Comparison of ENCODE assay signal across 22 cellular contexts in genomic region chr5:75078035-75078434, GRCh38.
"Had no signal": no experiment of that assay in that cellular context is flagged by ENCODE, and none has a peak within 500 bp of the region (broad histone marks: within the 10 kb centered on the region; RNA-seq: fewer than 3 reads in every experiment).

No MANE protein-coding gene starts in this region.

- H3K4me3 ChIP-seq: adrenal gland, Peyer's patch, SJCRH30 had no signal

- H3K27me3 Mint-ChIP-seq: central memory CD8-positive, alpha-beta T cell had no signal

- H3K9me3 ChIP-seq: adrenal gland, Peyer's patch, SJCRH30, SK-N-SH had no signal

- H3K27me3 ChIP-seq: adrenal gland, Peyer's patch had no signal

- ATAC-seq: activated CD8-positive, alpha-beta T cell treated with anti-CD3 and anti-CD28 coated beads, Interleukin-2, amount 10 ng/mL, durations not matched to agents 7 days and 5 days; WTC11 had no signal

- H3K36me3 ChIP-seq: adrenal gland, Peyer's patch, SJCRH30 had no signal

- H3K27ac Mint-ChIP-seq: activated CD8-positive, alpha-beta T cell treated with anti-CD3 and anti-CD28 coated beads, Interleukin-2, amount 10 ng/mL, durations not matched to agents 7 days and 5 days; activated naive CD8-positive, alpha-beta T cell treated with anti-CD3 and anti-CD28 coated beads, Interleukin-2, amount 10 ng/mL, durations not matched to agents 7 days and 5 days; T-helper 1 cell treated with Interleukin-12 subunit alpha and Interleukin-12 subunit beta and Interleukin-4 antibody, amounts not matched to agents 30 μg/mL and 1 μg/mL, for 36 hours; WTC11 had no signal

- H3K27ac ChIP-seq: adrenal gland, Peyer's patch, RWPE1, SJCRH30 had no signal

- H3K4me1 ChIP-seq: adrenal gland, Peyer's patch, SJCRH30 had no signal

- H3K9me3 Mint-ChIP-seq: activated naive CD8-positive, alpha-beta T cell treated with anti-CD3 and anti-CD28 coated beads, Interleukin-2, amount 10 ng/mL, durations not matched to agents 7 days and 5 days; central memory CD8-positive, alpha-beta T cell; T-helper 1 cell treated with Interleukin-12 subunit alpha and Interleukin-12 subunit beta and Interleukin-4 antibody, amounts not matched to agents 30 μg/mL and 1 μg/mL, for 36 hours; WTC11 had no signal

- DNase-seq: activated CD8-positive, alpha-beta memory T cell treated with anti-CD3 and anti-CD28 coated beads, Interleukin-2, amount 50 U/mL, for 48 hours; activated CD8-positive, alpha-beta T cell treated with anti-CD3 and anti-CD28 coated beads, Interleukin-2, amount 10 ng/mL, durations not matched to agents 7 days and 5 days; activated naive CD4-positive, alpha-beta T cell treated with anti-CD3 and anti-CD28 coated beads, Interleukin-2, amount 50 U/mL, for 16 hours; activated naive CD8-positive, alpha-beta T cell treated with anti-CD3 and anti-CD28 coated beads, Interleukin-2, amount 10 ng/mL, durations not matched to agents 7 days and 5 days; activated T-cell treated with anti-CD3 and anti-CD28 coated beads, Interleukin-2, amount 50 U/mL, for 1 hour; adrenal gland; aorta; KG1; NCI-H1092; NCI-H1417; NCI-H2029 treated with DMSO at 0.1 percent for 48 hours; NCI-H345; NCI-H524; Peyer's patch; Right ventricle myocardium superior; SJCRH30; SK-N-SH; T-helper 9 cell had no signal

- H3K4me1 Mint-ChIP-seq: central memory CD8-positive, alpha-beta T cell; WTC11 had no signal

- H3K36me3 Mint-ChIP-seq: WTC11 had no signal

- H3K4me3 Mint-ChIP-seq: activated CD8-positive, alpha-beta T cell treated with anti-CD3 and anti-CD28 coated beads, Interleukin-2, amount 10 ng/mL, durations not matched to agents 7 days and 5 days; activated naive CD8-positive, alpha-beta T cell treated with anti-CD3 and anti-CD28 coated beads, Interleukin-2, amount 10 ng/mL, durations not matched to agents 7 days and 5 days; central memory CD8-positive, alpha-beta T cell; T-helper 1 cell treated with Interleukin-12 subunit alpha and Interleukin-12 subunit beta and Interleukin-4 antibody, amounts not matched to agents 30 μg/mL and 1 μg/mL, for 36 hours; WTC11 had no signal
